ENCODE assay signal across 26 cellular contexts in genomic region chr1:185474440-185475149, GRCh38.
A peak's percentile ranks its signal among the peaks of the same experiment; 100 is the strongest.
DNase-seq lines count a peak whose midpoint lies in the region; ATAC-seq, FAIRE-seq and TF ChIP-seq lines count a peak whose summit lies in the region.
"Had no signal": no experiment of that assay in that cellular context is flagged by ENCODE, and none has a peak within 500 bp of the region (broad histone marks: within the 10 kb centered on the region; RNA-seq: fewer than 3 reads in every experiment).

No MANE protein-coding gene starts in this region.

- no peak overlapping the region for H3K9ac ChIP-seq in astrocyte (ENCODE audit: low read length)

- intact Hi-C loops in activated CD4-positive, alpha-beta T cell treated with anti-CD3 and anti-CD28 coated beads, Interleukin-2, amount 10 ng/mL, durations not matched to agents 24 days and 14 days (cut with micrococcal nuclease) = no loop called here

- no peak for TF ChIP-seq CTCF in astrocyte (IDR thresholded peaks at IDR 0.05; ENCODE audit: insufficient read depth, low read depth, low read length)

- H3K27me3 ChIP-seq in astrocyte (ENCODE audit: insufficient read depth, low read length) = no peaks in the 10 kb centered on the region
- H3K27me3 ChIP-seq: brain microvascular endothelial cell, SJCRH30 had no signal

- H3K9me3 ChIP-seq in astrocyte (ENCODE audit: insufficient read depth, low read depth, low read length) = no peaks in the 10 kb centered on the region
- H3K9me3 ChIP-seq: A549, HAP-1, SJCRH30 had no signal

- no peak overlapping the region for H3K4me2 ChIP-seq in astrocyte (ENCODE audit: low read length)
- H3K4me2 ChIP-seq: A549 had no signal

- peak in 1 of 2 donors; percentile 57 for ATAC-seq in natural killer cell treated with Interleukin-12 subunit alpha and Interleukin-12 subunit beta and Interleukin-15 and Interleukin-18, amount 100 ng/mL, for 72 hours
- no peak for ATAC-seq in GM18517 (IDR thresholded peaks at IDR 0.05; ENCODE audit: unreplicated experiment)
- ATAC-seq in GM18870 (IDR thresholded peaks at IDR 0.05; ENCODE audit: unreplicated experiment) = no peak
- ATAC-seq: A549, Panc1 had no signal

- H3K4me3 Mint-ChIP-seq in activated CD4-positive, alpha-beta T cell treated with anti-CD3 and anti-CD28 coated beads, Interleukin-2, amount 10 ng/mL, durations not matched to agents 24 days and 14 days = no peak overlapping the region
- H3K4me3 Mint-ChIP-seq in astrocyte (ENCODE audit: unreplicated experiment) = no peak overlapping the region
- peak overlapping the region; percentile 2 for H3K4me3 Mint-ChIP-seq in natural killer cell treated with Interleukin-12 subunit alpha and Interleukin-12 subunit beta and Interleukin-15 and Interleukin-18, amount 100 ng/mL, for 72 hours
- H3K4me3 Mint-ChIP-seq: activated CD4-positive, alpha-beta memory T cell treated with anti-CD3 and anti-CD28 coated beads, Interleukin-2, amount 10 ng/mL, durations not matched to agents 7 days and 5 days; endodermal cell; type B pancreatic cell had no signal

- H3K9me3 Mint-ChIP-seq in activated CD4-positive, alpha-beta T cell treated with anti-CD3 and anti-CD28 coated beads, Interleukin-2, amount 10 ng/mL, durations not matched to agents 24 days and 14 days = peaks cover 7% of the 10 kb centered on the region
- peaks cover 3% of the 10 kb centered on the region for H3K9me3 Mint-ChIP-seq in astrocyte (ENCODE audit: unreplicated experiment)
- no peaks in the 10 kb centered on the region for H3K9me3 Mint-ChIP-seq in natural killer cell treated with Interleukin-12 subunit alpha and Interleukin-12 subunit beta and Interleukin-15 and Interleukin-18, amount 100 ng/mL, for 72 hours
- H3K9me3 Mint-ChIP-seq: activated CD4-positive, alpha-beta memory T cell treated with anti-CD3 and anti-CD28 coated beads, Interleukin-2, amount 10 ng/mL, durations not matched to agents 7 days and 5 days; endodermal cell had no signal

- no peaks in the 10 kb centered on the region for H3K4me1 ChIP-seq in astrocyte (ENCODE audit: insufficient read depth, low read length)
- H3K4me1 ChIP-seq: SJCRH30 had no signal

- no peak overlapping the region for H3K27ac ChIP-seq in astrocyte (ENCODE audit: low read depth, low read length)
- H3K27ac ChIP-seq: A549, brain microvascular endothelial cell, SJCRH30 had no signal

- H3K4me1 Mint-ChIP-seq in activated CD4-positive, alpha-beta T cell treated with anti-CD3 and anti-CD28 coated beads, Interleukin-2, amount 10 ng/mL, durations not matched to agents 24 days and 14 days = peaks cover 9% of the 10 kb centered on the region
- no peaks in the 10 kb centered on the region for H3K4me1 Mint-ChIP-seq in astrocyte (ENCODE audit: low read depth, unreplicated experiment)
- H3K4me1 Mint-ChIP-seq in natural killer cell treated with Interleukin-12 subunit alpha and Interleukin-12 subunit beta and Interleukin-15 and Interleukin-18, amount 100 ng/mL, for 72 hours (ENCODE audit: low read depth in 2 of 2) = peaks cover 21 to 23% of the 10 kb centered on the region in 2 donors

- no peaks in the 10 kb centered on the region for H3K27me3 Mint-ChIP-seq in activated CD4-positive, alpha-beta T cell treated with anti-CD3 and anti-CD28 coated beads, Interleukin-2, amount 10 ng/mL, durations not matched to agents 24 days and 14 days
- H3K27me3 Mint-ChIP-seq in astrocyte (ENCODE audit: low read depth, unreplicated experiment) = peaks cover 8% of the 10 kb centered on the region
- no peaks in the 10 kb centered on the region for H3K27me3 Mint-ChIP-seq in natural killer cell treated with Interleukin-12 subunit alpha and Interleukin-12 subunit beta and Interleukin-15 and Interleukin-18, amount 100 ng/mL, for 72 hours

- no peak overlapping the region for H2AFZ ChIP-seq in astrocyte (ENCODE audit: low read depth, low read length)

- no peak overlapping the region for H3K27ac Mint-ChIP-seq in activated CD4-positive, alpha-beta T cell treated with anti-CD3 and anti-CD28 coated beads, Interleukin-2, amount 10 ng/mL, durations not matched to agents 24 days and 14 days
- H3K27ac Mint-ChIP-seq in astrocyte (ENCODE audit: unreplicated experiment) = no peak overlapping the region
- H3K27ac Mint-ChIP-seq in natural killer cell treated with Interleukin-12 subunit alpha and Interleukin-12 subunit beta and Interleukin-15 and Interleukin-18, amount 100 ng/mL, for 72 hours = peak overlapping the region in 1 of 2 donors; percentile 13
- H3K27ac Mint-ChIP-seq: activated CD4-positive, alpha-beta memory T cell treated with anti-CD3 and anti-CD28 coated beads, Interleukin-2, amount 10 ng/mL, durations not matched to agents 7 days and 5 days; endodermal cell; type B pancreatic cell had no signal

- H3K36me3 Mint-ChIP-seq in activated CD4-positive, alpha-beta T cell treated with anti-CD3 and anti-CD28 coated beads, Interleukin-2, amount 10 ng/mL, durations not matched to agents 24 days and 14 days (ENCODE audit: low read depth) = no peaks in the 10 kb centered on the region
- no peaks in the 10 kb centered on the region for H3K36me3 Mint-ChIP-seq in astrocyte (ENCODE audit: low read depth, unreplicated experiment)
- no peaks in the 10 kb centered on the region for H3K36me3 Mint-ChIP-seq in natural killer cell treated with Interleukin-12 subunit alpha and Interleukin-12 subunit beta and Interleukin-15 and Interleukin-18, amount 100 ng/mL, for 72 hours
- H3K36me3 Mint-ChIP-seq: type B pancreatic cell had no signal

- H3K4me3 ChIP-seq in astrocyte (ENCODE audit: insufficient read depth, low read depth, low read length) = no peak overlapping the region
- H3K4me3 ChIP-seq: A549, HAP-1, SJCRH30 had no signal

- no peaks in the 10 kb centered on the region for H4K20me1 ChIP-seq in astrocyte (ENCODE audit: insufficient read depth, low read length)

- FAIRE-seq in astrocyte (lab: Jason Lieb, UNC) = no peak
- FAIRE-seq: A549, colon had no signal

- peak; percentile 63 for DNase-seq in activated CD4-positive, alpha-beta T cell treated with anti-CD3 and anti-CD28 coated beads, Interleukin-2, amount 10 ng/mL, durations not matched to agents 24 days and 14 days
- no peak for DNase-seq in activated CD4-positive, alpha-beta T cell treated with anti-CD3 and anti-CD28 coated beads, Interleukin-2, amount 50 U/mL, for 1 hour
- peak; percentile 13 for DNase-seq in Daoy (ENCODE audit: low read depth)
- DNase-seq in astrocyte (ENCODE audit: low read depth) = peak; percentile 5
- DNase-seq in natural killer cell treated with Interleukin-12 subunit alpha and Interleukin-12 subunit beta and Interleukin-15 and Interleukin-18, amount 100 ng/mL, for 72 hours (ENCODE audit: low spot score) = no peak
- DNase-seq in COLO829 (ENCODE audit: low spot score) = no peak
- DNase-seq: activated CD4-positive, alpha-beta memory T cell treated with anti-CD3 and anti-CD28 coated beads, Interleukin-2, amount 10 ng/mL, durations not matched to agents 7 days and 5 days; activated T-cell treated with anti-CD3 and anti-CD28 coated beads, Interleukin-2, amount 50 U/mL, for 48 hours; brain microvascular endothelial cell; endodermal cell; GDM1; IMR-90; kidney glomerular epithelial cell; NCI-H1417 treated with DMSO at 0.1 percent for 48 hours; NCI-H2107; NCI-H446 treated with DMSO at 0.1 percent for 48 hours; nucleus accumbens; SJCRH30; stimulated activated CD4-positive, alpha-beta T cell treated with anti-CD3 and anti-CD28 coated beads, Interleukin-4, amount 100 ng/mL, for 24 hours had no signal

- H3K36me3 ChIP-seq in astrocyte (ENCODE audit: insufficient read depth, low read length) = no peaks in the 10 kb centered on the region
- H3K36me3 ChIP-seq: brain microvascular endothelial cell, HAP-1, SJCRH30 had no signal

- no peaks in the 10 kb centered on the region for H3K79me2 ChIP-seq in astrocyte (ENCODE audit: insufficient read depth, low read length)

Comparison
In these comparisons a context has a peak if more than half of its experiments do, and no peak if none do; other contexts are left out.
1. DNase-seq: peak in activated CD4-positive, alpha-beta T cell treated with anti-CD3 and anti-CD28 coated beads, Interleukin-2, amount 10 ng/mL, durations not matched to agents 24 days and 14 days (single experiment), Daoy (single experiment) and astrocyte (single experiment); none in activated CD4-positive, alpha-beta T cell treated with anti-CD3 and anti-CD28 coated beads, Interleukin-2, amount 50 U/mL, for 1 hour (single experiment), natural killer cell treated with Interleukin-12 subunit alpha and Interleukin-12 subunit beta and Interleukin-15 and Interleukin-18, amount 100 ng/mL, for 72 hours (single experiment) and COLO829 (single experiment).